In the genomic region with DNA sequence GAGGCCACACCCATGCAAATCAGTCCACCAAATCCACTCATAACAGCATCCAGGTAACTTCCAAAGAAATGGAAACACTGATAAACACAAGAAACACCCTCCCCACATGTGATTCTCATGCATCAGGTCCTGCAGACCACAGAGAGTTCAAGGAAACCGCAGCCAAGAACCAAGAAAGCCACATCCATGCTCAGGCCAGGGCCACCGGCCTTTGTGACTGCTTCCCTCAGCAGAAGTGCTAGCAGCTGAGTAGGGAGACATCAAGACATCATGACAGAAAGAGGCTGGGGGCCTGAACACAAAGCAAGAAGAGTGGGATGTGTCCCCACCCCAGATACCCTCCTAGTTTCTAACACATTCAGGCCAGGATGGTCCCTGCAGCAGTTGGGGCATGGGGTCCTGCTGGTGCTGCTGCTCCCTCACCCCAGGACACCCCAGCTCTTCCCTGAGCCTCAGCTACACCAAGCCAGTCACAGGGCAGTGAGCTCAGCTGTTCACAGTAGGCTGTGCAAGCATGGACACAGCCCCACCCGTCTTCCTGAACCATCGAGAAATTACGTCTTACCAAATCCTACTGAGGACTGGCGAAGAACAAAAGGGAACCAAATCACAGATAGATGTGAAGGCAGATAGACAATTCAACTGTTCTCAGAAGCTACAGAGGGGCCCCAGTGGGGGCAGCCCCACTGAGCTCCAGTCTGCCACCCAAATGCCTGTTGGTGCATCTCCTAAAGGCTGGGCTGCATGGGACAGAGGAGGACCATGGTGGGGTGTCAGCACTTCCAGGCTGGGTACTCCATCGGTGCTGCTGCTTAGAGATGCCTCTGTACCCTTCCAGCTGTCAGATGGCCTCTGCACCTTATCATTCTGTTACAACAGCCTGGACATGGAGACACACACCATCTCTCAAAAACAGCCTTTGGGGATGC, we compare ENCODE assay signal across 11 cellular contexts.
DNase-seq lines count a peak whose midpoint lies in the region; ATAC-seq and TF ChIP-seq lines count a peak whose summit lies in the region.
"Had no signal": no experiment of that assay in that cellular context is flagged by ENCODE, and none has a peak within 500 bp of the region (broad histone marks: within the 10 kb centered on the region; RNA-seq: fewer than 3 reads in every experiment).

No MANE protein-coding gene starts in this region.

- peaks cover 11% of the 10 kb centered on the region for H3K4me1 ChIP-seq in suprapubic skin
- peaks cover 0 to 4% of the 10 kb centered on the region in 2 donors for H3K4me1 ChIP-seq in gastrocnemius medialis
- H3K4me1 ChIP-seq: breast epithelium had no signal

- TF ChIP-seq EP300 in suprapubic skin (IDR thresholded peaks at IDR 0.05), result no peak

- in situ Hi-C loops in GM13976 (cut with MboI; ENCODE audit: low sequenced_read_pairs, unreplicated experiment) (no loop called here), gastrocnemius medialis (cut with MboI; ENCODE audit: low sequenced_read_pairs in 4 of 4) (loop anchor here in 1 of 4 donors (10.0 kb wide), 1 partner anchor 45 kb away; no protein-coding TSS in a partner anchor)

- H3K27me3 Mint-ChIP-seq in T-helper 17 cell (no peaks in the 10 kb centered on the region), natural killer cell (ENCODE audit: low read depth in 2 of 2) (peaks cover 10 to 13% of the 10 kb centered on the region in 2 donors)

- no peaks in the 10 kb centered on the region for H3K9me3 Mint-ChIP-seq in natural killer cell

- WGBS in suprapubic skin, result 85% methylated on average over 7 of the region's 7 CpGs

- no peak for TF ChIP-seq CTCF in GM13976 (IDR thresholded peaks at IDR 0.05; ENCODE audit: borderline replicate concordance, control extremely low read depth, extremely low read depth, insufficient read depth, missing control alignments)
- TF ChIP-seq CTCF in natural killer cell (IDR thresholded peaks at IDR 0.05), result no peak
- no peak for TF ChIP-seq CTCF in suprapubic skin (IDR thresholded peaks at IDR 0.05)
- no peak for TF ChIP-seq CTCF in gastrocnemius medialis (IDR thresholded peaks at IDR 0.05 in 4 of 5, conservative IDR thresholded peaks at IDR 0.05 in 1 of 5)

- H3K4me3 Mint-ChIP-seq in T-helper 17 cell (peak overlapping the region; percentile 67), natural killer cell (peak overlapping the region; percentile 76)

- H3K36me3 ChIP-seq in suprapubic skin (no peaks in the 10 kb centered on the region), gastrocnemius medialis (no peaks in the 10 kb centered on the region)
- H3K36me3 ChIP-seq: breast epithelium, WERI-Rb-1 had no signal

- intact Hi-C loops in natural killer cell (cut with micrococcal nuclease) (no loop called here), gastrocnemius medialis (cut with DNase I; ENCODE audit: low total_unique reads) (no loop called here)

- H3K4me1 Mint-ChIP-seq in T-helper 17 cell (peaks cover 35% of the 10 kb centered on the region), natural killer cell (peaks cover 41 to 45% of the 10 kb centered on the region in 2 donors)

- TF ChIP-seq POLR2A in suprapubic skin (IDR thresholded peaks at IDR 0.05) (no peak), gastrocnemius medialis (IDR thresholded peaks at IDR 0.05) (no peak)

- DNase-seq in GM13976 (ENCODE audit: low spot score), result peak; percentile 66
- DNase-seq in T-helper 17 cell, result no peak
- no peak for DNase-seq in natural killer cell
- DNase-seq in kidney glomerular epithelial cell (lab: John Stamatoyannopoulos, UW), result no peak
- DNase-seq in DMS53 (lab: John Stamatoyannopoulos, UW), result no peak
- no peak for DNase-seq in suprapubic skin (ENCODE audit: low spot score in 2 of 2)
- no peak for DNase-seq in gastrocnemius medialis
- DNase-seq: upper lobe of left lung, WERI-Rb-1 had no signal

- H3K36me3 Mint-ChIP-seq in T-helper 17 cell (ENCODE audit: low read depth), result no peaks in the 10 kb centered on the region
- no peaks in the 10 kb centered on the region for H3K36me3 Mint-ChIP-seq in natural killer cell

- ATAC-seq in GM21717 (IDR thresholded peaks at IDR 0.05; ENCODE audit: unreplicated experiment) (peak; percentile 70), T-helper 17 cell (peak; percentile 68), natural killer cell (peak; percentile 61 to 82 (median 63)), gastrocnemius medialis (no peak)

- H3K27ac ChIP-seq in suprapubic skin (no peak overlapping the region), gastrocnemius medialis (no peak overlapping the region)
- H3K27ac ChIP-seq: breast epithelium, upper lobe of left lung, WERI-Rb-1 had no signal

- H3K9me3 ChIP-seq in T-helper 17 cell (ENCODE audit: control insufficient read depth, low read length, poor library complexity, severe bottlenecking) (no peaks in the 10 kb centered on the region), suprapubic skin (no peaks in the 10 kb centered on the region), gastrocnemius medialis (no peaks in the 10 kb centered on the region)
- H3K9me3 ChIP-seq: breast epithelium, upper lobe of left lung had no signal

- no peaks in the 10 kb centered on the region for H3K27me3 ChIP-seq in suprapubic skin
- no peaks in the 10 kb centered on the region for H3K27me3 ChIP-seq in gastrocnemius medialis
- H3K27me3 ChIP-seq: breast epithelium, upper lobe of left lung had no signal

- no peak overlapping the region for H3K4me3 ChIP-seq in suprapubic skin
- H3K4me3 ChIP-seq in gastrocnemius medialis, result no peak overlapping the region
- H3K4me3 ChIP-seq: breast epithelium, upper lobe of left lung had no signal

- peak overlapping the region; percentile 66 for H3K27ac Mint-ChIP-seq in T-helper 17 cell
- H3K27ac Mint-ChIP-seq in natural killer cell, result peak overlapping the region; percentile 48 to 78

Comparison
In these comparisons a context has a peak if more than half of its experiments do, and no peak if none do; other contexts are left out.
1. ATAC-seq: peak in GM21717 (single experiment), T-helper 17 cell (single experiment) and natural killer cell (3 of 3); none in gastrocnemius medialis (0 of 2).